1 cellular context compared by ENCODE assay signal in the genomic region with DNA sequence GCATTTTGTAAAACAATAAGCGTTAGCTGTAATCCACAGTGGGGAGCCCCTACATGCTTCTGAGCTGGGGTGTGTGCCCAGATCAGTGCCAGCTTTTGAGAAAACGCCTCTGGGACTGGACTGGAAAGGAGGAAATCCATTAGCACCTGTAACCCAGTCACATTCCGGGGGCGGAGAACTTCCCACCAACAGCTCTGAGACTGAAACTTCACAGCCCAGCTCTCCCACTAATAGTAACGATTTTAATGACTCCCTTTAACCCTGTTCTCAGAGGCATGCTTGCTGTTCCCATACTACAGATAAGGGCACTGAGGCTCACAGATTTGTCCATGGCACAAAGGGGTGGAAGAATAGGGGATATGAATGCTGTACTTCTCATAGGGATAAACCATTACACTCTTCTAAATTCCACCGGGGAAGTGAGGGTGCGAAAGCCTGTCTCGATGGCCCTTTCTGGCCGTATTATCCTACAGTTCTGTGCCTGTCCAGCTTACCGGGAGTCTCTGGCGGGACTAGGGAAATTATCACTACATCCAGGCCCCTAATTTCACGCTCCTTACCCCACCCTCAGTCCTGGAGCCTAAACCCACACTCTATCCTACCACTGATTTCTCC.
TF ChIP-seq lines count a peak whose summit lies in the region.

No MANE protein-coding gene starts in this region.

TF ChIP-seq in GM12878, 131 proteins besides CTCF, POLR2A, EP300 and RAD21 (continued from another document and continues in another):
- TF ChIP-seq, protein P1, sequence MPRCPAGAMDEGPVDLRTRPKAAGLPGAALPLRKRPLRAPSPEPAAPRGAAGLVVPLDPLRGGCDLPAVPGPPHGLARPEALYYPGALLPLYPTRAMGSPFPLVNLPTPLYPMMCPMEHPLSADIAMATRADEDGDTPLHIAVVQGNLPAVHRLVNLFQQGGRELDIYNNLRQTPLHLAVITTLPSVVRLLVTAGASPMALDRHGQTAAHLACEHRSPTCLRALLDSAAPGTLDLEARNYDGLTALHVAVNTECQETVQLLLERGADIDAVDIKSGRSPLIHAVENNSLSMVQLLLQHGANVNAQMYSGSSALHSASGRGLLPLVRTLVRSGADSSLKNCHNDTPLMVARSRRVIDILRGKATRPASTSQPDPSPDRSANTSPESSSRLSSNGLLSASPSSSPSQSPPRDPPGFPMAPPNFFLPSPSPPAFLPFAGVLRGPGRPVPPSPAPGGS (IDR thresholded peaks at IDR 0.05; ENCODE audit: borderline replicate concordance, insufficient read depth, low read depth, low read length, poor library complexity, severe bottlenecking) = no peak
- TF ChIP-seq MEF2A (IDR thresholded peaks at IDR 0.05; ENCODE audit: insufficient read depth, low read depth, low read length) (no peak), TCF12 (IDR thresholded peaks at IDR 0.05; ENCODE audit: low read depth, low read length) (0 out of 2 replicates have a peak, but pooled peaks have one; percentile 41), PML (IDR thresholded peaks at IDR 0.05; ENCODE audit: low read length) (no peak), RAD51 (IDR thresholded peaks at IDR 0.05) (no peak), SUZ12 (IDR thresholded peaks at IDR 0.05; ENCODE audit: unreplicated experiment) (no peak), IKZF1 (conservative IDR thresholded peaks at IDR 0.05) (peak; percentile 86), SIX5 (IDR thresholded peaks at IDR 0.05; ENCODE audit: low read depth, low read length, severe bottlenecking) (no peak), RBBP5 (conservative IDR thresholded peaks at IDR 0.05) (no peak), SUPT20H (IDR thresholded peaks at IDR 0.05; ENCODE audit: borderline replicate concordance, control insufficient read depth, low read depth, low read length) (no peak), STAT3 (IDR thresholded peaks at IDR 0.05; ENCODE audit: low read depth, low read length) (no peak), SMAD5 (IDR thresholded peaks at IDR 0.05; ENCODE audit: low read depth) (no peak), CHD4 (IDR thresholded peaks at IDR 0.05) (no peak), BCL11A (IDR thresholded peaks at IDR 0.05; ENCODE audit: low read depth, low read length) (0 out of 2 replicates have a peak, but pooled peaks have one; percentile 14), MXI1 (IDR thresholded peaks at IDR 0.05; ENCODE audit: low read depth, low read length) (no peak; the same call in 1 of the 2 replicates), HCFC1 (IDR thresholded peaks at IDR 0.05; ENCODE audit: low read length) (no peak), PAX5 (IDR thresholded peaks at IDR 0.05; ENCODE audit: borderline replicate concordance, low read depth, low read length) (no peak), ZNF217 (IDR thresholded peaks at IDR 0.05) (no peak), CEBPB (IDR thresholded peaks at IDR 0.05; ENCODE audit: borderline replicate concordance in 1 of 2, low read depth in 2 of 2, low read length in 2 of 2) (no peak), CREB1 (IDR thresholded peaks at IDR 0.05; ENCODE audit: low read depth) (no peak), KLF5 (IDR thresholded peaks at IDR 0.05; ENCODE audit: partially characterized antibody) (no peak), SREBF1 (IDR thresholded peaks at IDR 0.05; ENCODE audit: low read length) (no peak), RFX5 (IDR thresholded peaks at IDR 0.05; ENCODE audit: low read depth, low read length) (no peak), ZNF622 (IDR thresholded peaks at IDR 0.05) (no peak), NFIC (IDR thresholded peaks at IDR 0.05; ENCODE audit: low read depth, low read length) (peak; percentile 24; the same call in 1 of the 2 replicates), ATF7 (IDR thresholded peaks at IDR 0.05; ENCODE audit: low read depth) (no peak), TCF3 (IDR thresholded peaks at IDR 0.05; ENCODE audit: borderline replicate concordance, insufficient read depth, low read depth, low read length) (no peak), MEF2B (IDR thresholded peaks at IDR 0.05; ENCODE audit: partially characterized antibody, poor library complexity, severe bottlenecking) (peak; percentile 70), SMAD1 (IDR thresholded peaks at IDR 0.05; ENCODE audit: low read depth, partially characterized antibody) (no peak)
- TF ChIP-seq, protein P2, sequence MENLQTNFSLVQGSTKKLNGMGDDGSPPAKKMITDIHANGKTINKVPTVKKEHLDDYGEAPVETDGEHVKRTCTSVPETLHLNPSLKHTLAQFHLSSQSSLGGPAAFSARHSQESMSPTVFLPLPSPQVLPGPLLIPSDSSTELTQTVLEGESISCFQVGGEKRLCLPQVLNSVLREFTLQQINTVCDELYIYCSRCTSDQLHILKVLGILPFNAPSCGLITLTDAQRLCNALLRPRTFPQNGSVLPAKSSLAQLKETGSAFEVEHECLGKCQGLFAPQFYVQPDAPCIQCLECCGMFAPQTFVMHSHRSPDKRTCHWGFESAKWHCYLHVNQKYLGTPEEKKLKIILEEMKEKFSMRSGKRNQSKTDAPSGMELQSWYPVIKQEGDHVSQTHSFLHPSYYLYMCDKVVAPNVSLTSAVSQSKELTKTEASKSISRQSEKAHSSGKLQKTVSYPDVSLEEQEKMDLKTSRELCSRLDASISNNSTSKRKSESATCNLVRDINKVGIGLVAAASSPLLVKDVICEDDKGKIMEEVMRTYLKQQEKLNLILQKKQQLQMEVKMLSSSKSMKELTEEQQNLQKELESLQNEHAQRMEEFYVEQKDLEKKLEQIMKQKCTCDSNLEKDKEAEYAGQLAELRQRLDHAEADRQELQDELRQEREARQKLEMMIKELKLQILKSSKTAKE (IDR thresholded peaks at IDR 0.05; ENCODE audit: low read depth, poor library complexity, severe bottlenecking) = no peak
- TF ChIP-seq, protein P3, sequence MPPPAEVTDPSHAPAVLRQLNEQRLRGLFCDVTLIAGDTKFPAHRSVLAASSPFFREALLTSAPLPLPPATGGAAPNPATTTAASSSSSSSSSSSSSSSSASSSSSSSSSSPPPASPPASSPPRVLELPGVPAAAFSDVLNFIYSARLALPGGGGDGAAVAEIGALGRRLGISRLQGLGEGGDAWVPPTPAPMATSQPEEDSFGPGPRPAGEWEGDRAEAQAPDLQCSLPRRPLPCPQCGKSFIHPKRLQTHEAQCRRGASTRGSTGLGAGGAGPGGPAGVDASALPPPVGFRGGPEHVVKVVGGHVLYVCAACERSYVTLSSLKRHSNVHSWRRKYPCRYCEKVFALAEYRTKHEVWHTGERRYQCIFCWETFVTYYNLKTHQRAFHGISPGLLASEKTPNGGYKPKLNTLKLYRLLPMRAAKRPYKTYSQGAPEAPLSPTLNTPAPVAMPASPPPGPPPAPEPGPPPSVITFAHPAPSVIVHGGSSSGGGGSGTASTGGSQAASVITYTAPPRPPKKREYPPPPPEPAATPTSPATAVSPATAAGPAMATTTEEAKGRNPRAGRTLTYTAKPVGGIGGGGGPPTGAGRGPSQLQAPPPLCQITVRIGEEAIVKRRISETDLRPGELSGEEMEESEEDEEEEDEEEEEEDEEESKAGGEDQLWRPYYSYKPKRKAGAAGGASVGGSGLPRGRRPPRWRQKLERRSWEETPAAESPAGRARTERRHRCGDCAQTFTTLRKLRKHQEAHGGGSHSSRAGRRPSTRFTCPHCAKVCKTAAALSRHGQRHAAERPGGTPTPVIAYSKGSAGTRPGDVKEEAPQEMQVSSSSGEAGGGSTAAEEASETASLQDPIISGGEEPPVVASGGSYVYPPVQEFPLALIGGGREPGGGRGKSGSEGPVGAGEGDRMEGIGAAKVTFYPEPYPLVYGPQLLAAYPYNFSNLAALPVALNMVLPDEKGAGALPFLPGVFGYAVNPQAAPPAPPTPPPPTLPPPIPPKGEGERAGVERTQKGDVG (CRISPR knock-in tag; IDR thresholded peaks at IDR 0.05) = no peak
- TF ChIP-seq, protein P4, sequence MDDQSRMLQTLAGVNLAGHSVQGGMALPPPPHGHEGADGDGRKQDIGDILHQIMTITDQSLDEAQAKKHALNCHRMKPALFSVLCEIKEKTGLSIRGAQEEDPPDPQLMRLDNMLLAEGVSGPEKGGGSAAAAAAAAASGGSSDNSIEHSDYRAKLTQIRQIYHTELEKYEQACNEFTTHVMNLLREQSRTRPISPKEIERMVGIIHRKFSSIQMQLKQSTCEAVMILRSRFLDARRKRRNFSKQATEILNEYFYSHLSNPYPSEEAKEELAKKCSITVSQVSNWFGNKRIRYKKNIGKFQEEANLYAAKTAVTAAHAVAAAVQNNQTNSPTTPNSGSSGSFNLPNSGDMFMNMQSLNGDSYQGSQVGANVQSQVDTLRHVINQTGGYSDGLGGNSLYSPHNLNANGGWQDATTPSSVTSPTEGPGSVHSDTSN (IDR thresholded peaks at IDR 0.05; ENCODE audit: insufficient replicate concordance, low read depth, low read length) = no peak
- TF ChIP-seq, protein P5, sequence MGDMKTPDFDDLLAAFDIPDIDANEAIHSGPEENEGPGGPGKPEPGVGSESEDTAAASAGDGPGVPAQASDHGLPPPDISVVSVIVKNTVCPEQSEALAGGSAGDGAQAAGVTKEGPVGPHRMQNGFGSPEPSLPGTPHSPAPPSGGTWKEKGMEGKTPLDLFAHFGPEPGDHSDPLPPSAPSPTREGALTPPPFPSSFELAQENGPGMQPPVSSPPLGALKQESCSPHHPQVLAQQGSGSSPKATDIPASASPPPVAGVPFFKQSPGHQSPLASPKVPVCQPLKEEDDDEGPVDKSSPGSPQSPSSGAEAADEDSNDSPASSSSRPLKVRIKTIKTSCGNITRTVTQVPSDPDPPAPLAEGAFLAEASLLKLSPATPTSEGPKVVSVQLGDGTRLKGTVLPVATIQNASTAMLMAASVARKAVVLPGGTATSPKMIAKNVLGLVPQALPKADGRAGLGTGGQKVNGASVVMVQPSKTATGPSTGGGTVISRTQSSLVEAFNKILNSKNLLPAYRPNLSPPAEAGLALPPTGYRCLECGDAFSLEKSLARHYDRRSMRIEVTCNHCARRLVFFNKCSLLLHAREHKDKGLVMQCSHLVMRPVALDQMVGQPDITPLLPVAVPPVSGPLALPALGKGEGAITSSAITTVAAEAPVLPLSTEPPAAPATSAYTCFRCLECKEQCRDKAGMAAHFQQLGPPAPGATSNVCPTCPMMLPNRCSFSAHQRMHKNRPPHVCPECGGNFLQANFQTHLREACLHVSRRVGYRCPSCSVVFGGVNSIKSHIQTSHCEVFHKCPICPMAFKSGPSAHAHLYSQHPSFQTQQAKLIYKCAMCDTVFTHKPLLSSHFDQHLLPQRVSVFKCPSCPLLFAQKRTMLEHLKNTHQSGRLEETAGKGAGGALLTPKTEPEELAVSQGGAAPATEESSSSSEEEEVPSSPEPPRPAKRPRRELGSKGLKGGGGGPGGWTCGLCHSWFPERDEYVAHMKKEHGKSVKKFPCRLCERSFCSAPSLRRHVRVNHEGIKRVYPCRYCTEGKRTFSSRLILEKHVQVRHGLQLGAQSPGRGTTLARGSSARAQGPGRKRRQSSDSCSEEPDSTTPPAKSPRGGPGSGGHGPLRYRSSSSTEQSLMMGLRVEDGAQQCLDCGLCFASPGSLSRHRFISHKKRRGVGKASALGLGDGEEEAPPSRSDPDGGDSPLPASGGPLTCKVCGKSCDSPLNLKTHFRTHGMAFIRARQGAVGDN (IDR thresholded peaks at IDR 0.05) = no peak
- TF ChIP-seq, protein P6, sequence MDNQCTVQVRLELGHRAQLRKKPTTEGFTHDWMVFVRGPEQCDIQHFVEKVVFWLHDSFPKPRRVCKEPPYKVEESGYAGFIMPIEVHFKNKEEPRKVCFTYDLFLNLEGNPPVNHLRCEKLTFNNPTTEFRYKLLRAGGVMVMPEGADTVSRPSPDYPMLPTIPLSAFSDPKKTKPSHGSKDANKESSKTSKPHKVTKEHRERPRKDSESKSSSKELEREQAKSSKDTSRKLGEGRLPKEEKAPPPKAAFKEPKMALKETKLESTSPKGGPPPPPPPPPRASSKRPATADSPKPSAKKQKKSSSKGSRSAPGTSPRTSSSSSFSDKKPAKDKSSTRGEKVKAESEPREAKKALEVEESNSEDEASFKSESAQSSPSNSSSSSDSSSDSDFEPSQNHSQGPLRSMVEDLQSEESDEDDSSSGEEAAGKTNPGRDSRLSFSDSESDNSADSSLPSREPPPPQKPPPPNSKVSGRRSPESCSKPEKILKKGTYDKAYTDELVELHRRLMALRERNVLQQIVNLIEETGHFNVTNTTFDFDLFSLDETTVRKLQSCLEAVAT (IDR thresholded peaks at IDR 0.05) = no peak
- TF ChIP-seq, protein P7, sequence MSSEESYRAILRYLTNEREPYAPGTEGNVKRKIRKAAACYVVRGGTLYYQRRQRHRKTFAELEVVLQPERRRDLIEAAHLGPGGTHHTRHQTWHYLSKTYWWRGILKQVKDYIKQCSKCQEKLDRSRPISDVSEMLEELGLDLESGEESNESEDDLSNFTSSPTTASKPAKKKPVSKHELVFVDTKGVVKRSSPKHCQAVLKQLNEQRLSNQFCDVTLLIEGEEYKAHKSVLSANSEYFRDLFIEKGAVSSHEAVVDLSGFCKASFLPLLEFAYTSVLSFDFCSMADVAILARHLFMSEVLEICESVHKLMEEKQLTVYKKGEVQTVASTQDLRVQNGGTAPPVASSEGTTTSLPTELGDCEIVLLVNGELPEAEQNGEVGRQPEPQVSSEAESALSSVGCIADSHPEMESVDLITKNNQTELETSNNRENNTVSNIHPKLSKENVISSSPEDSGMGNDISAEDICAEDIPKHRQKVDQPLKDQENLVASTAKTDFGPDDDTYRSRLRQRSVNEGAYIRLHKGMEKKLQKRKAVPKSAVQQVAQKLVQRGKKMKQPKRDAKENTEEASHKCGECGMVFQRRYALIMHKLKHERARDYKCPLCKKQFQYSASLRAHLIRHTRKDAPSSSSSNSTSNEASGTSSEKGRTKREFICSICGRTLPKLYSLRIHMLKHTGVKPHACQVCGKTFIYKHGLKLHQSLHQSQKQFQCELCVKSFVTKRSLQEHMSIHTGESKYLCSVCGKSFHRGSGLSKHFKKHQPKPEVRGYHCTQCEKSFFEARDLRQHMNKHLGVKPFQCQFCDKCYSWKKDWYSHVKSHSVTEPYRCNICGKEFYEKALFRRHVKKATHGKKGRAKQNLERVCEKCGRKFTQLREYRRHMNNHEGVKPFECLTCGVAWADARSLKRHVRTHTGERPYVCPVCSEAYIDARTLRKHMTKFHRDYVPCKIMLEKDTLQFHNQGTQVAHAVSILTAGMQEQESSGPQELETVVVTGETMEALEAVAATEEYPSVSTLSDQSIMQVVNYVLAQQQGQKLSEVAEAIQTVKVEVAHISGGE (CRISPR knock-in tag; IDR thresholded peaks at IDR 0.05) = no peak
- TF ChIP-seq, protein P8, sequence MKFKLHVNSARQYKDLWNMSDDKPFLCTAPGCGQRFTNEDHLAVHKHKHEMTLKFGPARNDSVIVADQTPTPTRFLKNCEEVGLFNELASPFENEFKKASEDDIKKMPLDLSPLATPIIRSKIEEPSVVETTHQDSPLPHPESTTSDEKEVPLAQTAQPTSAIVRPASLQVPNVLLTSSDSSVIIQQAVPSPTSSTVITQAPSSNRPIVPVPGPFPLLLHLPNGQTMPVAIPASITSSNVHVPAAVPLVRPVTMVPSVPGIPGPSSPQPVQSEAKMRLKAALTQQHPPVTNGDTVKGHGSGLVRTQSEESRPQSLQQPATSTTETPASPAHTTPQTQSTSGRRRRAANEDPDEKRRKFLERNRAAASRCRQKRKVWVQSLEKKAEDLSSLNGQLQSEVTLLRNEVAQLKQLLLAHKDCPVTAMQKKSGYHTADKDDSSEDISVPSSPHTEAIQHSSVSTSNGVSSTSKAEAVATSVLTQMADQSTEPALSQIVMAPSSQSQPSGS (IDR thresholded peaks at IDR 0.05; ENCODE audit: low read length) = peak; percentile 45; the same call in 1 of the 2 replicates
